21 cellular contexts compared by ENCODE assay signal in genomic region chr16:81378049-81378448, GRCh38.
DNase-seq lines count a peak whose midpoint lies in the region; ATAC-seq, FAIRE-seq and TF ChIP-seq lines count a peak whose summit lies in the region.
"Had no signal": no experiment of that assay in that cellular context is flagged by ENCODE, and none has a peak within 500 bp of the region (broad histone marks: within the 10 kb centered on the region; RNA-seq: fewer than 3 reads in every experiment).

No MANE protein-coding gene starts in this region.

- no peak overlapping the region for H2AFZ ChIP-seq in H1 (ENCODE audit: low read length)

- no peak overlapping the region for H3K4me3 Mint-ChIP-seq in nephron progenitor cell
- H3K4me3 Mint-ChIP-seq: B cell; CD8-positive, alpha-beta T cell had no signal

- no peak for ATAC-seq in A549
- no peak for ATAC-seq in HG03354 (IDR thresholded peaks at IDR 0.05; ENCODE audit: poor library complexity, severe bottlenecking, unreplicated experiment)
- ATAC-seq in SK-N-SH treated with all-trans-retinoic acid at 6 μM for 48 hours: no peak
- ATAC-seq in HG03342 (IDR thresholded peaks at IDR 0.05; ENCODE audit: unreplicated experiment): no peak
- ATAC-seq: CD8-positive, alpha-beta T cell had no signal

- FAIRE-seq in A549 (lab: Jason Lieb, UNC) (no peak), H1 (lab: Jason Lieb, UNC) (no peak)
- FAIRE-seq: D721Med, G401.6, GM12892, GM18507, HTR-8/SVneo had no signal

- H3K4ac ChIP-seq in H1 (replicated peaks; ENCODE audit: insufficient read length, low read depth, low read length): no peak overlapping the region

- H3K27ac Mint-ChIP-seq in nephron progenitor cell: peak overlapping the region; percentile 17
- H3K27ac Mint-ChIP-seq: B cell; CD8-positive, alpha-beta T cell had no signal

- H2AK5ac ChIP-seq in H1 (ENCODE audit: low read depth, low read length): no peak overlapping the region

- H3K27me3 Mint-ChIP-seq in nephron progenitor cell (ENCODE audit: low read depth, poor library complexity): no peaks in the 10 kb centered on the region
- H3K27me3 Mint-ChIP-seq: B cell had no signal

- no peak for TF ChIP-seq CTCF in A549 (IDR thresholded peaks at IDR 0.05)
- TF ChIP-seq CTCF in H1 (IDR thresholded peaks at IDR 0.05; ENCODE audit: control extremely low read depth in 1 of 3, insufficient read depth in 1 of 3, low read depth in 1 of 3, low read length in 3 of 3): no peak
- TF ChIP-seq CTCF in nephron progenitor cell (IDR thresholded peaks at IDR 0.05): no peak
- TF ChIP-seq CTCF in coronary artery (IDR thresholded peaks at IDR 0.05): no peak

- H3K9ac ChIP-seq in HUES48 (ENCODE audit: low read depth, low read length) (no peak overlapping the region), H1 (replicated peaks in 1 of 4; ENCODE audit: extremely low read depth in 1 of 4, low read depth in 3 of 4, low read length in 3 of 4) (no peak overlapping the region)
- H3K9ac ChIP-seq: BLaER1 treated with 17β-estradiol and CSF1 and Interleukin-3, amounts not matched to agents 10 nM and 100 nM had no signal

- POLR2A ChIA-PET in A549 (lab: Yijun Ruan, JAX) (no interaction called here), H1 (lab: Charles Lee; ENCODE audit: partially characterized antibody) (interaction anchor here (0.9 to 1.4 kb wide), 2 partner anchors 9 to 12 kb away, joined by 3 read pairs; no protein-coding TSS in a partner anchor)

- H3K56ac ChIP-seq in H1 (replicated peaks; ENCODE audit: insufficient read length, low read depth, low read length): no peak overlapping the region

- H3K9me3 ChIP-seq in A549: no peaks in the 10 kb centered on the region
- H3K9me3 ChIP-seq in HUES48 (ENCODE audit: control insufficient read depth, insufficient read depth, low read length): no peaks in the 10 kb centered on the region
- H3K9me3 ChIP-seq in H1 (ENCODE audit: insufficient read depth in 2 of 2, low read depth in 1 of 2, low read length in 1 of 2): no peaks in the 10 kb centered on the region; a peak in 1 of 4 replicates
- H3K9me3 ChIP-seq: BLaER1 treated with 17β-estradiol and CSF1 and Interleukin-3, amounts not matched to agents 10 nM and 100 nM had no signal

- no peak for TF ChIP-seq EP300 in A549 (IDR thresholded peaks at IDR 0.05)
- TF ChIP-seq EP300 in H1 (IDR thresholded peaks at IDR 0.05; ENCODE audit: borderline replicate concordance in 1 of 2, low read depth in 2 of 2, low read length in 2 of 2): no peak

- peaks cover 57% of the 10 kb centered on the region for H3K36me3 ChIP-seq in HUES48 (ENCODE audit: control insufficient read depth, insufficient read depth, low read length)
- peaks cover 0 to 12% (median under 1%) of the 10 kb centered on the region in 4 experiments; a peak in 4 of 8 replicates for H3K36me3 ChIP-seq in H1 (ENCODE audit: control insufficient read depth in 2 of 4, insufficient read depth in 4 of 4, low read length in 3 of 4)

- TF ChIP-seq POLR2A in A549 (IDR thresholded peaks at IDR 0.05; ENCODE audit: low read length): no peak
- no peak for TF ChIP-seq POLR2A in H1 (IDR thresholded peaks at IDR 0.05; ENCODE audit: control extremely low read depth in 1 of 2, low read depth in 2 of 2, low read length in 2 of 2)

- no peaks in the 10 kb centered on the region for H3K9me3 Mint-ChIP-seq in nephron progenitor cell
- H3K9me3 Mint-ChIP-seq: CD8-positive, alpha-beta T cell had no signal

- WGBS in A549 (ENCODE audit: missing lambda C conversion rate): 81% methylated on average over 4 of the region's 4 CpGs
- 92% methylated on average over 4 of the region's 4 CpGs; no CpG with 5 or more reads in 1 of the 2 experiments for WGBS in H1 (ENCODE audit: extremely low coverage in 1 of 2, insufficient coverage in 1 of 2, insufficient read length in 1 of 2, insufficient replicate concordance in 2 of 2, low coverage in 1 of 2, low lambda C conversion rate in 2 of 2, missing lambda C conversion rate in 1 of 2), 2 experiments

- CTCF ChIA-PET in A549 (lab: Yijun Ruan, JAX) (interaction anchor here (0.9 to 2.5 kb wide), 2 partner anchors 12 to 352 kb away, joined by 3 to 8 read pairs; no protein-coding TSS in a partner anchor), H1 (lab: Charles Lee; ENCODE audit: partially characterized antibody) (interaction anchor here (1.2 to 2.1 kb wide), 2 partner anchors 12 to 347 kb away, joined by 3 to 11 read pairs; no protein-coding TSS in a partner anchor)

- no peak overlapping the region; a peak in 1 of 6 replicates for H3K27ac ChIP-seq in A549
- H3K27ac ChIP-seq in HUES48 (ENCODE audit: low read depth, low read length): peak overlapping the region; percentile 6
- H3K27ac ChIP-seq in H1 (ENCODE audit: low read depth, low read length): no peak overlapping the region
- H3K27ac ChIP-seq in coronary artery: no peak overlapping the region
- H3K27ac ChIP-seq: BLaER1 treated with 17β-estradiol and CSF1 and Interleukin-3, amounts not matched to agents 10 nM and 100 nM had no signal

- no peak overlapping the region for H2BK20ac ChIP-seq in H1 (ENCODE audit: low read length)

- TF ChIP-seq RAD21 in A549 (conservative IDR thresholded peaks at IDR 0.05 in 1 of 2, IDR thresholded peaks at IDR 0.05 in 1 of 2) (no peak), H1 (IDR thresholded peaks at IDR 0.05 in 1 of 2, conservative IDR thresholded peaks at IDR 0.05 in 1 of 2; ENCODE audit: low read depth in 2 of 2, low read length in 2 of 2) (no peak)

- no peak overlapping the region for H2BK120ac ChIP-seq in H1 (replicated peaks; ENCODE audit: low read depth, low read length)

- no peak overlapping the region for H3K23ac ChIP-seq in H1 (ENCODE audit: insufficient read length)

- H4K8ac ChIP-seq in H1 (ENCODE audit: extremely low read depth, insufficient read depth, low read length): no peak overlapping the region

- H3K4me3 ChIP-seq in A549 (no peak overlapping the region), HUES48 (ENCODE audit: low read depth, low read length) (no peak overlapping the region), H1 (ENCODE audit: extremely low read depth in 1 of 4, insufficient read depth in 2 of 4, low read depth in 3 of 4, low read length in 4 of 4) (no peak overlapping the region), coronary artery (no peak overlapping the region)
- H3K4me3 ChIP-seq: BLaER1 treated with 17β-estradiol and CSF1 and Interleukin-3, amounts not matched to agents 10 nM and 100 nM had no signal

- H3K14ac ChIP-seq in H1 (ENCODE audit: insufficient read length): no peak overlapping the region

- DNase-seq in A549 (ENCODE audit: low read depth in 1 of 2, low spot score in 1 of 2) (no peak), H1 (ENCODE audit: low read depth in 1 of 2, low spot score in 2 of 2) (no peak), nephron progenitor cell (no peak), coronary artery (ENCODE audit: low spot score) (no peak)
- DNase-seq: 8988T; CD8-positive, alpha-beta T cell; COR-L47; HCEC 1CT; Karpas-422; KBM-7 had no signal

- H3K79me1 ChIP-seq in H1 (ENCODE audit: low read depth, low read length): no peaks in the 10 kb centered on the region

- H3K79me2 ChIP-seq in H1 (ENCODE audit: control insufficient read depth in 1 of 2, insufficient read depth in 2 of 2, low read length in 2 of 2): no peaks in the 10 kb centered on the region

- no peak overlapping the region for H4K5ac ChIP-seq in H1 (ENCODE audit: insufficient read length, low read depth, low read length)

- no peaks in the 10 kb centered on the region for H3K4me1 Mint-ChIP-seq in nephron progenitor cell
- H3K4me1 Mint-ChIP-seq: B cell had no signal

- H3K4me2 ChIP-seq in A549 (no peak overlapping the region), H1 (ENCODE audit: insufficient read depth in 1 of 2, low read depth in 2 of 2, low read length in 2 of 2) (no peak overlapping the region)
- H3K4me2 ChIP-seq: BLaER1 treated with 17β-estradiol and CSF1 and Interleukin-3, amounts not matched to agents 10 nM and 100 nM had no signal

- no peaks in the 10 kb centered on the region for H3K23me2 ChIP-seq in H1 (ENCODE audit: low read depth, low read length)

- H3K18ac ChIP-seq in H1 (ENCODE audit: extremely low read depth, low read length): no peak overlapping the region

- no peak overlapping the region for H2BK15ac ChIP-seq in H1 (ENCODE audit: low read length)

- no peak overlapping the region for H2BK5ac ChIP-seq in H1 (ENCODE audit: low read depth, low read length)

- H3K4me1 ChIP-seq in A549 (peaks cover 5% of the 10 kb centered on the region; the same call in 1 of the 3 replicates), HUES48 (ENCODE audit: control insufficient read depth, insufficient read depth, low read length) (no peaks in the 10 kb centered on the region), H1 (replicated peaks in 1 of 4; ENCODE audit: control insufficient read depth in 3 of 4, insufficient read depth in 4 of 4, low read length in 3 of 4) (no peaks in the 10 kb centered on the region)

- no peak overlapping the region for H4K91ac ChIP-seq in H1 (replicated peaks; ENCODE audit: insufficient read length, low read length)

- no peak overlapping the region for H2BK12ac ChIP-seq in H1 (ENCODE audit: low read depth, low read length)

- peaks cover 0 to 2% of the 10 kb centered on the region in 2 experiments for H4K20me1 ChIP-seq in H1 (replicated peaks in 1 of 2; ENCODE audit: control insufficient read depth in 1 of 2, insufficient read depth in 2 of 2, low read length in 2 of 2)

- H3K36me3 Mint-ChIP-seq in nephron progenitor cell (ENCODE audit: low read depth): peaks cover 16% of the 10 kb centered on the region

- H3K27me3 ChIP-seq in HUES48 (ENCODE audit: control insufficient read depth, insufficient read depth, low read length) (no peaks in the 10 kb centered on the region), H1 (replicated peaks in 1 of 4; ENCODE audit: control insufficient read depth in 3 of 4, extremely low read depth in 1 of 4, insufficient read depth in 3 of 4, low read length in 3 of 4) (no peaks in the 10 kb centered on the region)
- H3K27me3 ChIP-seq: BLaER1 treated with 17β-estradiol and CSF1 and Interleukin-3, amounts not matched to agents 10 nM and 100 nM had no signal

TF ChIP-seq in A549, 52 proteins besides CTCF, POLR2A, EP300 and RAD21:
- no peak for TF ChIP-seq JUNB (IDR thresholded peaks at IDR 0.05)
- peak; percentile 47 for TF ChIP-seq MAFK (IDR thresholded peaks at IDR 0.05; ENCODE audit: partially characterized antibody)
TF ChIP-seq in A549: peak in this region for 1.

TF ChIP-seq in H1, 55 proteins besides CTCF, POLR2A, EP300 and RAD21:
- no peak for TF ChIP-seq CBX5 (IDR thresholded peaks at IDR 0.05; ENCODE audit: low read depth, low read length)
- TF ChIP-seq SP2 (IDR thresholded peaks at IDR 0.05; ENCODE audit: low read length): no peak
- 0 out of 2 replicates have a peak, but pooled peaks have one; percentile 12 for TF ChIP-seq BACH1 (IDR thresholded peaks at IDR 0.05; ENCODE audit: low read length)
- no peak for TF ChIP-seq KDM1A (IDR thresholded peaks at IDR 0.05; ENCODE audit: borderline replicate concordance, low read length)

TF ChIP-seq in SK-N-SH treated with all-trans-retinoic acid at 6 μM for 48 hours, 23 proteins besides CTCF, POLR2A, EP300 and RAD21 (continues in another document):
- no peak for TF ChIP-seq ZNF8 (CRISPR knock-in tag; IDR thresholded peaks at IDR 0.05)

Comparison
In these comparisons a context has a peak if more than half of its experiments do, and no peak if none do; other contexts are left out.
1. Of the 18 proteins assayed by ChIP-seq in both H1 and A549: peak only in H1: none; only in A549: MAFK; in both: none; in neither: 17.